In the genomic region with DNA sequence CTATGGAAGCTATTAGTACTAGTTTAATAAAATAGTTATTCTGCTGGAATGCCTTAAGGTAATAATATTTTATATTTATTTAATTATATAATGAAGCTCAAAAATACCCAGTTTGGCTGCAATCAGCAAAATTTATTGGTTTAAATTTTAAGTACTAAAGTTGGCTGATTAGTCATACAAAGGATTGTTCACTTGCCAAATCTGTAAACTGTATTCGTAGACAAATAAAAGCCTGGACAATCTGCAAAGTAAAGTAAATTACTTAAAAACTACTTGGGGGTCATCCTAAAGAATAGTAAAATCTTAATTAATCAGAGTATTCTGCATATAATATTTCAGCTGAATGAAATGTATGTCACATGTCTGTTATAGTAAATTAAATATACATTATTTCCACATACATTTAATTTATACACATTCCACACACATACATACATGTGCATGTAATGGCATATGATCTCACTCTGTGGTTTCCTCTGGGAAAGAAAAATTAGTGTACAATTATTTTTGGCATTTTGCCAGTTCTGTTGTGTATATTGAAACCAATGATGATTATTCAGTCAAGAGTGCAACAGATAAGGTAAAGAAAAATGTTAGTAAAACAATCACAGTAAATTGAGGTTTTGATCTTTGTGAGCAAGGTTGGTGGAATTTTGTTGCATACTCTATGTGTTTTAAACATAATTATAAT, we compare ENCODE assay signal across 1 cellular context.
TF ChIP-seq lines count a peak whose summit lies in the region.

No MANE protein-coding gene starts in this region.

TF ChIP-seq in K562, 482 proteins besides CTCF, POLR2A, EP300 and RAD21:
- TF ChIP-seq SMARCB1 (IDR thresholded peaks at IDR 0.05; ENCODE audit: insufficient read length, low read depth): no peak
- TF ChIP-seq TEAD4 (IDR thresholded peaks at IDR 0.05; ENCODE audit: low read length): no peak
- TF ChIP-seq TEAD4 (CRISPR knock-in tag; IDR thresholded peaks at IDR 0.05; ENCODE audit: borderline replicate concordance): no peak
- TF ChIP-seq FOS (IDR thresholded peaks at IDR 0.05; ENCODE audit: extremely low read depth, insufficient read length): no peak
- TF ChIP-seq TFAP4 (CRISPR knock-in tag; IDR thresholded peaks at IDR 0.05; ENCODE audit: borderline replicate concordance): no peak
- no peak for TF ChIP-seq ILF3 (IDR thresholded peaks at IDR 0.05; ENCODE audit: borderline replicate concordance)
- no peak for TF ChIP-seq NR2C2 (CRISPR knock-in tag; IDR thresholded peaks at IDR 0.05)
- no peak for TF ChIP-seq NR2C2 (tag; IDR thresholded peaks at IDR 0.05)
- no peak for TF ChIP-seq FOXJ2 (tag; IDR thresholded peaks at IDR 0.05)
- no peak for TF ChIP-seq MTA1 (IDR thresholded peaks at IDR 0.05; ENCODE audit: borderline replicate concordance)
- TF ChIP-seq NFIX (CRISPR knock-in tag; IDR thresholded peaks at IDR 0.05; ENCODE audit: low read depth): peak; percentile 97
- TF ChIP-seq NFIC (IDR thresholded peaks at IDR 0.05): peak; percentile 94
- TF ChIP-seq HMBOX1 (IDR thresholded peaks at IDR 0.05): no peak
- TF ChIP-seq ZNF717 (CRISPR knock-in tag; IDR thresholded peaks at IDR 0.05): no peak
